Comparison of ENCODE assay signal across 22 cellular contexts in genomic region chr17:79927136-79927661, GRCh38.
"Had no signal": no experiment of that assay in that cellular context is flagged by ENCODE, and none has a peak within 500 bp of the region (broad histone marks: within the 10 kb centered on the region; RNA-seq: fewer than 3 reads in every experiment).

No MANE protein-coding gene starts in this region.

- DNase-seq: activated CD4-positive, alpha-beta T cell treated with anti-CD3 and anti-CD28 coated beads for 36 hours; activated T-cell treated with anti-CD3 and anti-CD28 coated beads, Interleukin-2, amount 50 U/mL, for 1 hour; amygdala; brain microvascular endothelial cell; cortex of kidney; effector CD4-positive, alpha-beta T cell; esophagus squamous epithelium; hypothalamus; kidney; left ventricle myocardium superior; stimulated activated CD4-positive, alpha-beta T cell treated with anti-CD3 and anti-CD28 coated beads, Interleukin-1b, Interleukin-23, amount 100 ng/mL, for 48 hours; stomach; T-helper 1 cell; T1000; WERI-Rb-1 had no signal

- H3K4me3 ChIP-seq: esophagus squamous epithelium, SK-N-MC, stomach, testis, upper lobe of left lung had no signal

- H3K36me3 ChIP-seq: brain microvascular endothelial cell, esophagus squamous epithelium, stomach, upper lobe of left lung, WERI-Rb-1 had no signal

- H3K9me3 ChIP-seq: esophagus squamous epithelium, stomach, testis, upper lobe of left lung had no signal

- H3K27ac ChIP-seq: brain microvascular endothelial cell, esophagus squamous epithelium, SK-N-MC, upper lobe of left lung, WERI-Rb-1 had no signal

- H3K4me3 Mint-ChIP-seq: activated CD4-positive, alpha-beta T cell treated with anti-CD3 and anti-CD28 coated beads for 36 hours; activated naive CD4-positive, alpha-beta T cell treated with anti-CD3 and anti-CD28 coated beads, Interleukin-2, amount 50 U/mL, for 24 hours had no signal

- H3K27ac Mint-ChIP-seq: activated CD4-positive, alpha-beta T cell treated with anti-CD3 and anti-CD28 coated beads for 36 hours; activated naive CD4-positive, alpha-beta T cell treated with anti-CD3 and anti-CD28 coated beads, Interleukin-2, amount 50 U/mL, for 24 hours; activated T-helper 2 cell treated with anti-CD3 and anti-CD28 coated beads, Interferon-gamma antibody, Interleukin-2, Interleukin-4, amounts not matched to agents 10 μg/mL and 5 μg/mL and 100 μg/mL, durations not matched to agents 14 hours and 24 hours and 36 hours; memory B cell; nephron had no signal

- ATAC-seq: activated CD4-positive, alpha-beta T cell treated with anti-CD3 and anti-CD28 coated beads for 36 hours; left ventricle myocardium superior had no signal

- H3K9me3 Mint-ChIP-seq: activated naive CD4-positive, alpha-beta T cell treated with anti-CD3 and anti-CD28 coated beads, Interleukin-2, amount 50 U/mL, for 24 hours; activated T-helper 2 cell treated with anti-CD3 and anti-CD28 coated beads, Interferon-gamma antibody, Interleukin-2, Interleukin-4, amounts not matched to agents 10 μg/mL and 5 μg/mL and 100 μg/mL, durations not matched to agents 14 hours and 24 hours and 36 hours; memory B cell; nephron had no signal

- H3K36me3 Mint-ChIP-seq: activated naive CD4-positive, alpha-beta T cell treated with anti-CD3 and anti-CD28 coated beads, Interleukin-2, amount 50 U/mL, for 24 hours; memory B cell had no signal

- H3K27me3 ChIP-seq: testis had no signal

- H3K27me3 Mint-ChIP-seq: memory B cell had no signal
